ENCODE assay signal across 7 cellular contexts in genomic region chr10:33463011-33463410, GRCh38.
"Had no signal": no experiment of that assay in that cellular context is flagged by ENCODE, and none has a peak within 500 bp of the region (broad histone marks: within the 10 kb centered on the region; RNA-seq: fewer than 3 reads in every experiment).

No MANE protein-coding gene starts in this region.

- DNase-seq: H9, HCEC 1CT, IMR-90 had no signal

- H3K4me3 ChIP-seq: GM23338 had no signal

- FAIRE-seq: H1, H54, HTR-8/SVneo had no signal

- ATAC-seq: GM23338 had no signal
